8 cellular contexts compared by ENCODE assay signal in the genomic region with DNA sequence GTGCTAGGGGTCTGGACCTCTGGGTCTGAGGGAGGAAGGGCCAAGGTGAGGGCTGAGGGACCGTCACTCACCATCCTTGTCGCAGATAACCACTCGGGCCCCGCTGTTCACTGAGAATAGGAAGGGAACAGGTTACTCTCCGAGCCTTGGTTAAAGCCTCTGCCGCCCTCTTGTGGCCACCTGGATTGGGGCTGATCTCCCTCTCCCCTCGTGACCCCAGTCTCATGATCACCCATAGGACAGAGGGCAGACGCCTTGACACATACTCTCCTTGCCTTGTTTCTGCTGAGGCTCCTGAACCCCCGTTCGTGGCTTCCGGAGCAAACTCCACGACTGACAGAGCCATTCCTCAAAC. TPM values are rescaled to one million over a fixed set of nuclear protein-coding genes. Genes with fewer than 3 reads are reported as not detected.
DNase-seq lines count a peak whose midpoint lies in the region; ATAC-seq, FAIRE-seq and TF ChIP-seq lines count a peak whose summit lies in the region.

No MANE protein-coding gene starts in this region.

- H3K27me3 ChIP-seq in keratinocyte (ENCODE audit: control insufficient read depth, extremely low read depth, insufficient read depth, low read length): no peaks in the 10 kb centered on the region

- H3K4me1 ChIP-seq in keratinocyte (ENCODE audit: control insufficient read depth, extremely low read depth, insufficient read depth, low read length): peaks cover 12% of the 10 kb centered on the region

- ATAC-seq in HG03103 (IDR thresholded peaks at IDR 0.05; ENCODE audit: low read depth, unreplicated experiment) (peak; percentile 72), HG03280 (IDR thresholded peaks at IDR 0.05; ENCODE audit: unreplicated experiment) (no peak)
- ATAC-seq in central memory CD8-positive, alpha-beta T cell (replicated peaks; ENCODE audit: extremely low read depth, poor library complexity, severe bottlenecking): peak; percentile 91

- peak overlapping the region; percentile 88 for H2AFZ ChIP-seq in keratinocyte (ENCODE audit: control insufficient read depth, low read length)

- no peaks in the 10 kb centered on the region for H3K9me3 Mint-ChIP-seq in central memory CD8-positive, alpha-beta T cell

- H3K9ac ChIP-seq in keratinocyte (ENCODE audit: control insufficient read depth, extremely low read depth, insufficient read depth, low read length): peak overlapping the region; percentile 71

- H3K9me3 ChIP-seq in keratinocyte (ENCODE audit: control insufficient read depth, low read depth, low read length): no peaks in the 10 kb centered on the region

- H3K4me1 Mint-ChIP-seq in central memory CD8-positive, alpha-beta T cell: peaks cover 23% of the 10 kb centered on the region

- H3K27me3 Mint-ChIP-seq in central memory CD8-positive, alpha-beta T cell: peaks cover 17% of the 10 kb centered on the region

- no peaks in the 10 kb centered on the region for H3K79me2 ChIP-seq in keratinocyte (ENCODE audit: control insufficient read depth, insufficient read depth, low read length)

- no peaks in the 10 kb centered on the region for H4K20me1 ChIP-seq in keratinocyte (ENCODE audit: control insufficient read depth, extremely low read depth, insufficient read depth, low read length)

- H3K4me3 ChIP-seq in keratinocyte (ENCODE audit: control insufficient read depth in 2 of 3, extremely low read depth in 1 of 3, insufficient read depth in 2 of 3, low read depth in 1 of 3, low read length in 3 of 3): peak overlapping the region; percentile 30 to 64 (median 49)

- peak overlapping the region; percentile 59 for H3K27ac Mint-ChIP-seq in central memory CD8-positive, alpha-beta T cell (ENCODE audit: low read depth)

- peak overlapping the region; percentile 59 for H3K4me3 Mint-ChIP-seq in central memory CD8-positive, alpha-beta T cell

- H3K9me1 ChIP-seq in keratinocyte (ENCODE audit: control insufficient read depth, extremely low read depth, insufficient read depth, low read length): no peaks in the 10 kb centered on the region

- peak; percentile 86 for DNase-seq in NCI-H345 (lab: John Stamatoyannopoulos, UW)
- peak; percentile 84 to 95 (median 88) for DNase-seq in activated CD4-positive, CD25-positive, alpha-beta regulatory T cell (lab: John Stamatoyannopoulos, UW)
- DNase-seq in central memory CD8-positive, alpha-beta T cell (ENCODE audit: low spot score in 2 of 2): peak; percentile 86 to 96
- no peak for DNase-seq in keratinocyte (ENCODE audit: low read depth, low spot score)
- DNase-seq in stimulated activated CD4-positive, alpha-beta T cell treated with anti-CD3 and anti-CD28 coated beads, Interleukin-12 subunit alpha, Interleukin-12 subunit beta, amount 100 ng/mL, for 48 hours (ENCODE audit: low read depth in 2 of 3, low spot score in 1 of 3): peak; percentile 92 to 96 (median 93)

- peak overlapping the region; percentile 43 for H3K27ac ChIP-seq in keratinocyte (ENCODE audit: control insufficient read depth, insufficient read depth, low read length)

- dilution Hi-C loops in keratinocyte (cut with MboI; ENCODE audit: extremely low pct_ligation_motif_present, low sequenced_read_pairs): no loop called here

- FAIRE-seq in keratinocyte (lab: Jason Lieb, UNC): peak; percentile 77

- H3K4me2 ChIP-seq in keratinocyte (ENCODE audit: control insufficient read depth, extremely low read depth, insufficient read depth, low read depth, low read length): peak overlapping the region; percentile 89

- peaks cover 4% of the 10 kb centered on the region for H3K36me3 Mint-ChIP-seq in central memory CD8-positive, alpha-beta T cell (ENCODE audit: insufficient read depth)

- TF ChIP-seq CTCF in GM12873 (IDR thresholded peaks at IDR 0.05; ENCODE audit: insufficient read depth, low read depth, low read length, missing control alignments) (peak; percentile 97), keratinocyte (optimal IDR thresholded peaks at IDR 0.05 in 1 of 3, IDR thresholded peaks at IDR 0.05 in 1 of 3, conservative IDR thresholded peaks at IDR 0.05 in 1 of 3; ENCODE audit: extremely low read depth in 1 of 3, insufficient read depth in 2 of 3, low read length in 3 of 3) (peak; percentile 95 to 98 (median 95))

- H3K36me3 ChIP-seq in keratinocyte (ENCODE audit: control insufficient read depth in 2 of 2, extremely low read depth in 1 of 2, insufficient read depth in 2 of 2, low read length in 2 of 2): no peaks in the 10 kb centered on the region

RNA-seq across cellular contexts. Expression of a gene that starts 0.6 kb away (rescaled TPM):
- 0.92 to 1.2 TPM (median 1.0 TPM) in 3 replicates for polyA plus RNA-seq in keratinocyte
- polyA plus RNA-seq in keratinocyte (2011; ENCODE audit: low read depth): 0.75 TPM
- polyA plus RNA-seq in keratinocyte (2011; cell fraction: cytosol; rRNA removed): 0.52 and 1.5 TPM in 2 replicates
- polyA plus RNA-seq in keratinocyte (2011; cell fraction: nucleus; rRNA removed): 1.6 and 3.9 TPM in 2 replicates
- polyA plus RNA-seq in keratinocyte (2012; ENCODE audit: low replicate concordance): 1.7 TPM in 2 replicates
- polyA minus RNA-seq in keratinocyte: 0.86 to 2.1 TPM in 2 of 3 replicates, not detected in the other
- not detected for polyA minus RNA-seq in keratinocyte (2011; cell fraction: cytosol; rRNA and poly(A)+ RNA removed)
- polyA minus RNA-seq in keratinocyte (2011; cell fraction: nucleus; rRNA and poly(A)+ RNA removed): 0.54 and 1.1 TPM in 2 replicates

RNA-seq across cellular contexts. Expression of a gene that starts 24.9 kb away (rescaled TPM):
- 19.0 to 27.3 TPM (median 20.4 TPM) in 3 replicates for polyA plus RNA-seq in keratinocyte
- 4.2 TPM for polyA plus RNA-seq in keratinocyte (2011; ENCODE audit: low read depth)
- polyA plus RNA-seq in keratinocyte (2011; cell fraction: cytosol; rRNA removed): 14.8 and 29.0 TPM in 2 replicates
- 25.5 and 32.5 TPM in 2 replicates for polyA plus RNA-seq in keratinocyte (2011; cell fraction: nucleus; rRNA removed)
- 15.8 and 34.4 TPM in 2 replicates for polyA plus RNA-seq in keratinocyte (2012; ENCODE audit: low replicate concordance)
- polyA minus RNA-seq in keratinocyte: 17.1 to 44.5 TPM (median 20.2 TPM) in 3 replicates
- 27.6 TPM for polyA minus RNA-seq in keratinocyte (2011; cell fraction: cytosol; rRNA and poly(A)+ RNA removed)
- 11.3 and 11.9 TPM in 2 replicates for polyA minus RNA-seq in keratinocyte (2011; cell fraction: nucleus; rRNA and poly(A)+ RNA removed)

RNA-seq across cellular contexts. Expression of a gene that starts 32.7 kb away (rescaled TPM):
- polyA plus RNA-seq in keratinocyte: 1.2 to 2.2 TPM (median 1.8 TPM) in 3 replicates
- 0.62 TPM for polyA plus RNA-seq in keratinocyte (2011; ENCODE audit: low read depth)
- polyA plus RNA-seq in keratinocyte (2011; cell fraction: cytosol; rRNA removed): 0.55 and 2.3 TPM in 2 replicates
- polyA plus RNA-seq in keratinocyte (2011; cell fraction: nucleus; rRNA removed): 1.5 and 2.4 TPM in 2 replicates
- polyA plus RNA-seq in keratinocyte (2012; ENCODE audit: low replicate concordance): 1.7 and 3.9 TPM in 2 replicates
- polyA minus RNA-seq in keratinocyte: 0.89 to 2.5 TPM (median 1.1 TPM) in 3 replicates
- polyA minus RNA-seq in keratinocyte (2011; cell fraction: cytosol; rRNA and poly(A)+ RNA removed): not detected
- polyA minus RNA-seq in keratinocyte (2011; cell fraction: nucleus; rRNA and poly(A)+ RNA removed): 1.2 TPM in 2 replicates

RNA-seq across cellular contexts. Expression of a gene that starts 36.5 kb away (rescaled TPM):
- 23.6 to 36.6 TPM (median 32.5 TPM) in 3 replicates for polyA plus RNA-seq in keratinocyte
- polyA plus RNA-seq in keratinocyte (2011; ENCODE audit: low read depth): 275 TPM
- polyA plus RNA-seq in keratinocyte (2011; cell fraction: cytosol; rRNA removed): 22.9 and 36.2 TPM in 2 replicates
- polyA plus RNA-seq in keratinocyte (2011; cell fraction: nucleus; rRNA removed): 123 and 136 TPM in 2 replicates
- 32.9 and 274 TPM in 2 replicates for polyA plus RNA-seq in keratinocyte (2012; ENCODE audit: low replicate concordance)
- polyA minus RNA-seq in keratinocyte: 9.5 to 14.6 TPM (median 9.9 TPM) in 3 replicates
- polyA minus RNA-seq in keratinocyte (2011; cell fraction: cytosol; rRNA and poly(A)+ RNA removed): 22.8 TPM
- polyA minus RNA-seq in keratinocyte (2011; cell fraction: nucleus; rRNA and poly(A)+ RNA removed): 48.4 and 55.3 TPM in 2 replicates
